In the genomic region with DNA sequence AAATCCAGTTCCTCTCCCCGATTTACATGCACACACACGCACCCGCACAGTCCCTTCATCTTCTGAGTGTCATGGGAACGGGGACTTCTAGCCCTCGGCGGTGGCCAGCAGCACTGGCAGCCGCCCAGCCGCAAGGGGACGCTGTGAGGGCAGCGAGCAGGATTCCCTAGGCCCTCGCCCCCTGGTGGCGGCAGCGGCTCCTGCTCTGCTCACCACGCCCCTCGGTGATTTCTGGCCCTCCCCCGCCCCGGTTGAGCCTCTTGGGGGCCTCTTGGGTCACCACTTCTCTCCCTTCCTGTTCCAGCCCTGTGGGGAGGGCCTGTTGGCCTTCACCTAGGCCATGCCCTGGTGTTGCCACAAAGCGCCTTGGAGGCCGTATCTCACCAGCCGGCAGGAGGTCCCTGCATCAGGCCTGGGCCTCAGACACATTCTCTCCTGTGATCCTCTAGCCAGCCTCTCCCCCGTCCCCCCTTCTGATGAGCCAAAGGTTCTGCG, we compare ENCODE assay signal across 8 cellular contexts.
DNase-seq lines count a peak whose midpoint lies in the region; FAIRE-seq and TF ChIP-seq lines count a peak whose summit lies in the region.

No MANE protein-coding gene starts in this region.

- TF ChIP-seq CTCF in RWPE1 (conservative IDR thresholded peaks at IDR 0.05; ENCODE audit: low read depth) = peak; percentile 69

- DNase-seq in NCI-H2196 (lab: John Stamatoyannopoulos, UW; ENCODE audit: unreplicated experiment) (peak; percentile 4), NCI-H2196 treated with DMSO at 0.1 percent for 48 hours (lab: John Stamatoyannopoulos, UW; ENCODE audit: unreplicated experiment) (no peak), RWPE1 (ENCODE audit: low spot score) (peak; percentile 33), head of caudate nucleus (peak; percentile 20 to 84 (median 63)), posterior vena cava (ENCODE audit: low spot score) (peak; percentile 92), urothelium cell line (ENCODE audit: low spot score) (peak; percentile 86)
- DNase-seq in Jurkat, Clone E6-1 (ENCODE audit: low read depth, low spot score) = peak; percentile 63
- peak; percentile 55 for DNase-seq in activated effector memory CD4-positive, alpha-beta T cell treated with Interleukin-2 at 50 U/mL for 16 hours

- no peak overlapping the region for H3K27ac ChIP-seq in RWPE1

- CTCF ChIA-PET in RWPE1 (lab: Yijun Ruan, JAX) = interaction anchor here (0.6 to 0.7 kb wide), 2 partner anchors 9 to 56 kb away, joined by 3 to 8 read pairs; no protein-coding TSS in a partner anchor

- POLR2A ChIA-PET in RWPE1 (lab: Yijun Ruan, JAX; ENCODE audit: low non-redundant PET) = interaction anchor here (1.1 kb wide), 1 partner anchor 27 kb away, joined by 3 read pairs; no protein-coding TSS in a partner anchor

- no peak overlapping the region for H3K4me3 ChIP-seq in Jurkat, Clone E6-1 (ENCODE audit: low read length)

- peak; percentile 30 for FAIRE-seq in urothelium cell line (lab: Jason Lieb, UNC)

- intact Hi-C loops in head of caudate nucleus (cut with DNase I) = no loop called here
- intact Hi-C loops in posterior vena cava (cut with DNase I) = no loop called here
